16 cellular contexts compared by ENCODE assay signal in genomic region chr12:32170437-32170998, GRCh38.
DNase-seq lines count a peak whose midpoint lies in the region; ATAC-seq lines count a peak whose summit lies in the region.
"Had no signal": no experiment of that assay in that cellular context is flagged by ENCODE, and none has a peak within 500 bp of the region (broad histone marks: within the 10 kb centered on the region; RNA-seq: fewer than 3 reads in every experiment).

No MANE protein-coding gene starts in this region.

- ATAC-seq in GM19455 (IDR thresholded peaks at IDR 0.05; ENCODE audit: unreplicated experiment) (no peak), HG02798 (IDR thresholded peaks at IDR 0.05; ENCODE audit: poor library complexity, unreplicated experiment) (no peak)
- ATAC-seq: HCT116 had no signal

- H3K9me3 ChIP-seq in HUES6 (ENCODE audit: control insufficient read depth, insufficient read depth, low read depth, low read length) = no peaks in the 10 kb centered on the region

- no peaks in the 10 kb centered on the region for H3K27me3 ChIP-seq in HUES6 (ENCODE audit: control insufficient read depth, insufficient read depth, low read length)

- no peak overlapping the region for H3K9ac ChIP-seq in HUES6 (ENCODE audit: low read length)

- no peak overlapping the region for H3K4me3 ChIP-seq in HUES6 (ENCODE audit: low read depth, low read length)
- H3K4me3 ChIP-seq: SK-N-MC had no signal

- peak; percentile 62 for DNase-seq in G401 (ENCODE audit: low spot score)
- peak; percentile 47 for DNase-seq in cerebellum (ENCODE audit: low spot score)
- peak; percentile 20 for DNase-seq in kidney tubule cell (ENCODE audit: low spot score)
- no peak for DNase-seq in NCI-H2227 (lab: John Stamatoyannopoulos, UW; ENCODE audit: unreplicated experiment)
- DNase-seq: ACHN, DND-41, NCI-H1417 treated with DMSO at 0.1 percent for 48 hours, NCI-H187 treated with DMSO at 0.1 percent for 48 hours, NCI-H446, NCI-H526 treated with DMSO at 0.1 percent for 48 hours, SHP77 had no signal

- H3K27ac ChIP-seq in HUES6 (ENCODE audit: low read depth, low read length) = peak overlapping the region; percentile 15; the same call in 1 of the 2 replicates
- H3K27ac ChIP-seq: SK-N-MC had no signal

- no peaks in the 10 kb centered on the region for H3K36me3 ChIP-seq in HUES6 (ENCODE audit: control insufficient read depth, insufficient read depth, low read length)

- in situ Hi-C loops in G401 (cut with HindIII; ENCODE audit: low sequenced_read_pairs) = no loop called here

- H3K4me1 ChIP-seq in HUES6 (ENCODE audit: control insufficient read depth, insufficient read depth, low read length) = peaks cover 28% of the 10 kb centered on the region
